Comparison of ENCODE assay signal across 27 cellular contexts in genomic region chr2:134954065-134954464, GRCh38.
"Had no signal": no experiment of that assay in that cellular context is flagged by ENCODE, and none has a peak within 500 bp of the region (broad histone marks: within the 10 kb centered on the region; RNA-seq: fewer than 3 reads in every experiment).

No MANE protein-coding gene starts in this region.

- FAIRE-seq: keratinocyte, urothelium cell line had no signal

- H3K9me3 ChIP-seq: adrenal gland, body of pancreas, colonic mucosa, gastrocnemius medialis, mucosa of descending colon, spleen, thoracic aorta had no signal

- H3K27me3 Mint-ChIP-seq: activated CD4-positive, alpha-beta memory T cell treated with anti-CD3 and anti-CD28 coated beads, Interleukin-2, amount 10 ng/mL, durations not matched to agents 7 days and 5 days; activated CD4-positive, alpha-beta T cell treated with anti-CD3 and anti-CD28 coated beads, Interleukin-2, amount 10 ng/mL, durations not matched to agents 24 days and 14 days; natural killer cell treated with Interleukin-12 subunit alpha and Interleukin-12 subunit beta and Interleukin-15 and Interleukin-18, amount 100 ng/mL, for 72 hours; stimulated activated naive CD8-positive, alpha-beta T cell treated with anti-CD3 and anti-CD28 coated beads, Interleukin-15, Interleukin-2, amounts not matched to agents 100 ng/mL and 50 ng/mL, for 24 hours had no signal

- H3K4me3 ChIP-seq: adrenal gland, body of pancreas, colonic mucosa, dorsolateral prefrontal cortex, gastrocnemius medialis, mucosa of descending colon, spleen, thoracic aorta had no signal

- H3K36me3 ChIP-seq: colonic mucosa had no signal

- H3K4me3 Mint-ChIP-seq: activated CD4-positive, alpha-beta memory T cell treated with anti-CD3 and anti-CD28 coated beads, Interleukin-2, amount 10 ng/mL, durations not matched to agents 7 days and 5 days; activated CD4-positive, alpha-beta T cell treated with anti-CD3 and anti-CD28 coated beads, Interleukin-2, amount 10 ng/mL, durations not matched to agents 24 days and 14 days; natural killer cell treated with Interleukin-12 subunit alpha and Interleukin-12 subunit beta and Interleukin-15 and Interleukin-18, amount 100 ng/mL, for 72 hours; stimulated activated naive CD8-positive, alpha-beta T cell treated with anti-CD3 and anti-CD28 coated beads, Interleukin-15, Interleukin-2, amounts not matched to agents 100 ng/mL and 50 ng/mL, for 24 hours; T-helper 2 cell treated with Interferon-gamma antibody and Interleukin-4, amounts not matched to agents 5 μg/mL and 100 μg/mL, for 36 hours had no signal

- ATAC-seq: activated naive CD4-positive, alpha-beta T cell treated with anti-CD3 and anti-CD28 coated beads, Interleukin-2, amount 50 U/mL, for 72 hours; body of pancreas; gastrocnemius medialis; left cardiac atrium; left ventricle myocardium superior; mucosa of descending colon; natural killer cell treated with Interleukin-12 subunit alpha and Interleukin-12 subunit beta and Interleukin-15 and Interleukin-18, amount 100 ng/mL, for 72 hours; right cardiac atrium had no signal

- H3K4me1 ChIP-seq: adrenal gland, body of pancreas, colonic mucosa, gastrocnemius medialis had no signal

- H3K27ac ChIP-seq: adrenal gland, body of pancreas, colonic mucosa, dorsolateral prefrontal cortex, gastrocnemius medialis, spleen, thoracic aorta had no signal

- H3K27me3 ChIP-seq: adrenal gland, body of pancreas, colonic mucosa, dorsolateral prefrontal cortex, gastrocnemius medialis, spleen had no signal

- H3K9me3 Mint-ChIP-seq: activated CD4-positive, alpha-beta memory T cell treated with anti-CD3 and anti-CD28 coated beads, Interleukin-2, amount 10 ng/mL, durations not matched to agents 7 days and 5 days; activated CD4-positive, alpha-beta T cell treated with anti-CD3 and anti-CD28 coated beads, Interleukin-2, amount 10 ng/mL, durations not matched to agents 24 days and 14 days; activated naive CD4-positive, alpha-beta T cell treated with anti-CD3 and anti-CD28 coated beads, Interleukin-2, amount 50 U/mL, for 72 hours; natural killer cell treated with Interleukin-12 subunit alpha and Interleukin-12 subunit beta and Interleukin-15 and Interleukin-18, amount 100 ng/mL, for 72 hours; stimulated activated naive CD8-positive, alpha-beta T cell treated with anti-CD3 and anti-CD28 coated beads, Interleukin-15, Interleukin-2, amounts not matched to agents 100 ng/mL and 50 ng/mL, for 24 hours; T-helper 2 cell treated with Interferon-gamma antibody and Interleukin-4, amounts not matched to agents 5 μg/mL and 100 μg/mL, for 36 hours had no signal

- DNase-seq: activated CD4-positive, alpha-beta memory T cell treated with anti-CD3 and anti-CD28 coated beads, Interleukin-2, amount 10 ng/mL, durations not matched to agents 7 days and 5 days; activated CD4-positive, alpha-beta T cell treated with anti-CD3 and anti-CD28 coated beads, Interleukin-2, amount 10 ng/mL, durations not matched to agents 24 days and 14 days; activated CD4-positive, CD25-positive, alpha-beta regulatory T cell; activated naive CD4-positive, alpha-beta T cell; adrenal gland; aorta; body of pancreas; cerebellar nuclear complex; colonic mucosa; effector memory CD4-positive, alpha-beta T cell; gastrocnemius medialis; hippocampal formation; left cardiac atrium; left ventricle myocardium superior; right cardiac atrium; spleen; T-helper 1 cell; trophoblast cell had no signal

- H3K27ac Mint-ChIP-seq: activated CD4-positive, alpha-beta memory T cell treated with anti-CD3 and anti-CD28 coated beads, Interleukin-2, amount 10 ng/mL, durations not matched to agents 7 days and 5 days; natural killer cell treated with Interleukin-12 subunit alpha and Interleukin-12 subunit beta and Interleukin-15 and Interleukin-18, amount 100 ng/mL, for 72 hours; T-helper 2 cell treated with Interferon-gamma antibody and Interleukin-4, amounts not matched to agents 5 μg/mL and 100 μg/mL, for 36 hours had no signal
